ENCODE assay signal across 17 cellular contexts in genomic region chr12:130807309-130807708, GRCh38. TPM values are rescaled to one million over a fixed set of nuclear protein-coding genes. Genes with fewer than 3 reads are reported as not detected.
DNase-seq lines count a peak whose midpoint lies in the region; ATAC-seq and TF ChIP-seq lines count a peak whose summit lies in the region.
"Had no signal": no experiment of that assay in that cellular context is flagged by ENCODE, and none has a peak within 500 bp of the region (broad histone marks: within the 10 kb centered on the region; RNA-seq: fewer than 3 reads in every experiment).

No MANE protein-coding gene starts in this region.

- 0 out of 2 replicates have a peak overlapping the region, but pooled peaks have one; percentile 43 for H3K4me2 ChIP-seq in PC-3 (ENCODE audit: low read length)

- no peaks in the 10 kb centered on the region for H3K9me3 ChIP-seq in PC-3 (ENCODE audit: low read length)

- no peak for DNase-seq in PC-3
- no peak for DNase-seq in glutamatergic neuron
- peak; percentile 9 for DNase-seq in stimulated activated CD8-positive, alpha-beta memory T cell treated with anti-CD3 and anti-CD28 coated beads, Interleukin-4, amount 100 ng/mL, for 48 hours
- DNase-seq in hippocampal formation (lab: John Stamatoyannopoulos, UW), result no peak
- DNase-seq in glomerular visceral epithelial cell (ENCODE audit: extremely low spot score), result no peak
- DNase-seq: CD4-positive, alpha-beta T cell; CD8-positive, alpha-beta memory T cell; DMS 273 treated with DMSO at 0.1 percent for 48 hours; DMS79; EL; GDM1; GM23248; H7; HCEC 1CT had no signal

- peaks cover 15% of the 10 kb centered on the region for H3K27me3 Mint-ChIP-seq in glutamatergic neuron (ENCODE audit: unreplicated experiment)
- H3K27me3 Mint-ChIP-seq: CD4-positive, alpha-beta T cell; CD8-positive, alpha-beta memory T cell had no signal

- no peak overlapping the region for H3K9ac ChIP-seq in PC-3 (ENCODE audit: low read length)
- H3K9ac ChIP-seq: GM23248 had no signal

- H3K79me2 ChIP-seq in PC-3 (ENCODE audit: low read length), result no peaks in the 10 kb centered on the region

- peaks cover 57% of the 10 kb centered on the region for H3K4me1 Mint-ChIP-seq in glutamatergic neuron (ENCODE audit: low read depth, unreplicated experiment)
- H3K4me1 Mint-ChIP-seq: CD8-positive, alpha-beta memory T cell had no signal

- POLR2A ChIA-PET in PC-3 (lab: Charles Lee; ENCODE audit: unreplicated experiment), result no interaction called here

- H3K36me3 Mint-ChIP-seq in glutamatergic neuron (ENCODE audit: unreplicated experiment), result peaks cover 17% of the 10 kb centered on the region

- no peak overlapping the region for H3K27ac ChIP-seq in PC-3 (ENCODE audit: low read length)
- H3K27ac ChIP-seq: GM23248 had no signal

- peaks cover 17% of the 10 kb centered on the region for H3K9me3 Mint-ChIP-seq in glutamatergic neuron (ENCODE audit: unreplicated experiment)
- H3K9me3 Mint-ChIP-seq: CD4-positive, alpha-beta T cell; CD8-positive, alpha-beta memory T cell had no signal

- H2AFZ ChIP-seq in PC-3 (ENCODE audit: low read length), result no peak overlapping the region
- H2AFZ ChIP-seq: GM23248 had no signal

- no peak overlapping the region for H3K4me3 ChIP-seq in PC-3 (ENCODE audit: low read length)
- H3K4me3 ChIP-seq: GM12878, GM23248 had no signal

- peak overlapping the region; percentile 98 for H3K27ac Mint-ChIP-seq in glutamatergic neuron (ENCODE audit: unreplicated experiment)
- H3K27ac Mint-ChIP-seq: CD14-positive monocyte; CD4-positive, alpha-beta T cell had no signal

- no peaks in the 10 kb centered on the region for H3K9me2 ChIP-seq in PC-3 (replicated peaks; ENCODE audit: low read length)

- BruUV-seq in PC-3 (replicated peaks; lab: Mats Ljungman, UMichigan), result no TSS peak

- CTCF ChIA-PET in PC-3 (lab: Charles Lee), result no interaction called here

- ATAC-seq in PC-3, result no peak
- no peak for ATAC-seq in HG02840 (IDR thresholded peaks at IDR 0.05; ENCODE audit: low FRiP score, unreplicated experiment)
- ATAC-seq: GM12878 had no signal

- H3F3A ChIP-seq in PC-3 (ENCODE audit: low read length, unreplicated experiment), result no peaks in the 10 kb centered on the region

- H4K20me1 ChIP-seq in PC-3 (ENCODE audit: low read length), result no peaks in the 10 kb centered on the region

- H3K4me1 ChIP-seq in PC-3 (ENCODE audit: insufficient read depth, low read length), result peaks cover 17% of the 10 kb centered on the region

- peak overlapping the region; percentile 70 for H3K4me3 Mint-ChIP-seq in glutamatergic neuron (ENCODE audit: unreplicated experiment)
- H3K4me3 Mint-ChIP-seq: CD14-positive monocyte; CD4-positive, alpha-beta T cell; CD8-positive, alpha-beta memory T cell had no signal

- H3K27me3 ChIP-seq in PC-3 (ENCODE audit: low read length), result no peaks in the 10 kb centered on the region

- intact Hi-C loops in PC-3 (cut with micrococcal nuclease), result no loop called here

- TF ChIP-seq CTCF in PC-3 (conservative IDR thresholded peaks at IDR 0.05; ENCODE audit: low read depth, low read length) (no peak), glutamatergic neuron (IDR thresholded peaks at IDR 0.05; ENCODE audit: partially characterized antibody, unreplicated experiment) (no peak)

- peaks cover 7% of the 10 kb centered on the region; the same call in 1 of the 2 replicates for H3K36me3 ChIP-seq in PC-3 (ENCODE audit: low read depth, low read length)

RNA-seq across cellular contexts. Expression of gene STX2, which starts 31.7 kb away (rescaled TPM):
- total RNA-seq in PC-3 (2014; rRNA removed), result 18.2 and 24.0 TPM in 2 replicates
- 76.5 TPM for total RNA-seq in glutamatergic neuron (ENCODE audit: unreplicated experiment)
